ENCODE assay signal across 8 cellular contexts in genomic region chr3:98039322-98040024, GRCh38. TPM values are rescaled to one million over a fixed set of nuclear protein-coding genes. Genes with fewer than 3 reads are reported as not detected.
DNase-seq lines count a peak whose midpoint lies in the region; TF ChIP-seq lines count a peak whose summit lies in the region.

No MANE protein-coding gene starts in this region.

- peaks cover 15% of the 10 kb centered on the region for H3K4me1 Mint-ChIP-seq in activated T-helper 2 cell treated with anti-CD3 and anti-CD28 coated beads, Interferon-gamma antibody, Interleukin-2, Interleukin-4, amounts not matched to agents 10 μg/mL and 5 μg/mL and 100 μg/mL, durations not matched to agents 14 hours and 24 hours and 36 hours (ENCODE audit: low read depth)

- H3K9me3 ChIP-seq in neutrophil, result no peaks in the 10 kb centered on the region

- H3K27me3 Mint-ChIP-seq in activated T-helper 2 cell treated with anti-CD3 and anti-CD28 coated beads, Interferon-gamma antibody, Interleukin-2, Interleukin-4, amounts not matched to agents 10 μg/mL and 5 μg/mL and 100 μg/mL, durations not matched to agents 14 hours and 24 hours and 36 hours (ENCODE audit: low read depth), result peaks cover 27% of the 10 kb centered on the region

- H3K4me3 Mint-ChIP-seq in activated T-helper 2 cell treated with anti-CD3 and anti-CD28 coated beads, Interferon-gamma antibody, Interleukin-2, Interleukin-4, amounts not matched to agents 10 μg/mL and 5 μg/mL and 100 μg/mL, durations not matched to agents 14 hours and 24 hours and 36 hours (ENCODE audit: low read depth), result peak overlapping the region; percentile 85

- no peak overlapping the region for H3K27ac ChIP-seq in RWPE1
- no peak overlapping the region for H3K27ac ChIP-seq in neutrophil
- H3K27ac ChIP-seq in substantia nigra (ENCODE audit: low read depth, low read length, poor library complexity, severe bottlenecking), result no peak overlapping the region

- in situ Hi-C loops in G401 (cut with HindIII; ENCODE audit: low sequenced_read_pairs), result no loop called here

- peaks cover 0 to 5% of the 10 kb centered on the region in 2 experiments for H3K4me1 ChIP-seq in neutrophil (ENCODE audit: control insufficient read depth in 1 of 2, insufficient read depth in 1 of 2, low read depth in 1 of 2, low read length in 1 of 2)

- H3K36me3 ChIP-seq in H7 (replicated peaks; ENCODE audit: control insufficient read depth, insufficient read depth, low read length), result no peaks in the 10 kb centered on the region
- H3K36me3 ChIP-seq in neutrophil, result no peaks in the 10 kb centered on the region

- H3K9me3 Mint-ChIP-seq in activated T-helper 2 cell treated with anti-CD3 and anti-CD28 coated beads, Interferon-gamma antibody, Interleukin-2, Interleukin-4, amounts not matched to agents 10 μg/mL and 5 μg/mL and 100 μg/mL, durations not matched to agents 14 hours and 24 hours and 36 hours, result peaks cover 11% of the 10 kb centered on the region

- intact Hi-C loops in activated T-helper 2 cell treated with anti-CD3 and anti-CD28 coated beads, Interferon-gamma antibody, Interleukin-2, Interleukin-4, amounts not matched to agents 10 μg/mL and 5 μg/mL and 100 μg/mL, durations not matched to agents 14 hours and 24 hours and 36 hours (cut with micrococcal nuclease), result loop anchor here (1.0 to 5.0 kb wide), 8 partner anchors 67 to 777 kb away; partner anchors contain the start of genes CLDND1, CPOX and RIOX2

- H3K27me3 ChIP-seq in H7 (ENCODE audit: control insufficient read depth, insufficient read depth, low read length) (no peaks in the 10 kb centered on the region), neutrophil (peaks cover 27% of the 10 kb centered on the region)

- POLR2A ChIA-PET in RWPE1 (lab: Yijun Ruan, JAX; ENCODE audit: low non-redundant PET), result no interaction called here

- peak; percentile 81 for DNase-seq in G401 (ENCODE audit: low spot score)
- peak; percentile 16 for DNase-seq in H7
- peak; percentile 85 for DNase-seq in LNCaP clone FGC (ENCODE audit: low read depth)
- peak; percentile 55 for DNase-seq in RWPE1 (ENCODE audit: low spot score)
- peak; percentile 77 for DNase-seq in activated T-helper 2 cell treated with anti-CD3 and anti-CD28 coated beads, Interferon-gamma antibody, Interleukin-2, Interleukin-4, amounts not matched to agents 10 μg/mL and 5 μg/mL and 100 μg/mL, durations not matched to agents 14 hours and 24 hours and 36 hours (ENCODE audit: low spot score)
- DNase-seq in fibroblast of villous mesenchyme (ENCODE audit: low read depth), result peak; percentile 87
- DNase-seq in substantia nigra (lab: John Stamatoyannopoulos, UW), result peak in 41 of 49 donors; percentile 0 to 80 (median 44)

- peak overlapping the region; percentile 93 for H3K27ac Mint-ChIP-seq in activated T-helper 2 cell treated with anti-CD3 and anti-CD28 coated beads, Interferon-gamma antibody, Interleukin-2, Interleukin-4, amounts not matched to agents 10 μg/mL and 5 μg/mL and 100 μg/mL, durations not matched to agents 14 hours and 24 hours and 36 hours

- H3K36me3 Mint-ChIP-seq in activated T-helper 2 cell treated with anti-CD3 and anti-CD28 coated beads, Interferon-gamma antibody, Interleukin-2, Interleukin-4, amounts not matched to agents 10 μg/mL and 5 μg/mL and 100 μg/mL, durations not matched to agents 14 hours and 24 hours and 36 hours (ENCODE audit: low read depth), result peaks cover 4% of the 10 kb centered on the region

- CTCF ChIA-PET in RWPE1 (lab: Yijun Ruan, JAX), result interaction anchor here (0.6 to 1.9 kb wide), 14 partner anchors 22 to 1024 kb away, joined by 3 to 8 read pairs (median 4); partner anchors contain the start of gene CPOX

- H3K4me3 ChIP-seq in H7 (ENCODE audit: insufficient read depth, low read depth, low read length), result peak overlapping the region; percentile 28; the same call in 1 of the 2 replicates
- peak overlapping the region; percentile 37 for H3K4me3 ChIP-seq in LNCaP clone FGC (ENCODE audit: low read depth, low read length)
- H3K4me3 ChIP-seq in fibroblast of villous mesenchyme (ENCODE audit: low read depth, low read length), result peak overlapping the region; percentile 59
- H3K4me3 ChIP-seq in neutrophil (ENCODE audit: low read depth in 1 of 2, low read length in 1 of 2), result no peak overlapping the region

- peak; percentile 88 for TF ChIP-seq CTCF in LNCaP clone FGC (IDR thresholded peaks at IDR 0.05; ENCODE audit: control insufficient read depth, extremely low read depth, insufficient read depth)
- peak; percentile 94 for TF ChIP-seq CTCF in RWPE1 (conservative IDR thresholded peaks at IDR 0.05; ENCODE audit: low read depth)
- TF ChIP-seq CTCF in fibroblast of villous mesenchyme (IDR thresholded peaks at IDR 0.05; ENCODE audit: insufficient read depth, low read depth, low read length), result peak; percentile 82
- peak; percentile 74 for TF ChIP-seq CTCF in neutrophil (IDR thresholded peaks at IDR 0.05)

RNA-seq across cellular contexts. Expression of gene GABRR3, which starts 4.4 kb away (rescaled TPM):
- total RNA-seq in G401 (2014; rRNA removed; shearing (Covaris generic)), result not detected in 2 replicates
- total RNA-seq in H7 (2014; rRNA removed; shearing (Covaris generic)), result not detected in 2 replicates
- total RNA-seq in activated T-helper 2 cell treated with anti-CD3 and anti-CD28 coated beads, Interferon-gamma antibody, Interleukin-2, Interleukin-4, amounts not matched to agents 10 μg/mL and 5 μg/mL and 100 μg/mL, durations not matched to agents 14 hours and 24 hours and 36 hours, result not detected in 2 replicates
- not detected in 2 replicates for total RNA-seq in fibroblast of villous mesenchyme

RNA-seq across cellular contexts. Expression of gene OR5AC2, which starts 47.5 kb away (rescaled TPM):
- total RNA-seq in G401 (2014; rRNA removed; shearing (Covaris generic)), result not detected in 2 replicates
- not detected in 2 replicates for total RNA-seq in H7 (2014; rRNA removed; shearing (Covaris generic))
- total RNA-seq in activated T-helper 2 cell treated with anti-CD3 and anti-CD28 coated beads, Interferon-gamma antibody, Interleukin-2, Interleukin-4, amounts not matched to agents 10 μg/mL and 5 μg/mL and 100 μg/mL, durations not matched to agents 14 hours and 24 hours and 36 hours, result not detected in 2 replicates
- not detected in 2 replicates for total RNA-seq in fibroblast of villous mesenchyme

Comparison
In these comparisons a context has a peak if more than half of its experiments do, and no peak if none do; other contexts are left out.
1. DNase-seq: peak in every context shown above with its lines; median percentile 87 in fibroblast of villous mesenchyme; 85 in LNCaP clone FGC; 81 in G401; 77 in activated T-helper 2 cell treated with anti-CD3 and anti-CD28 coated beads, Interferon-gamma antibody, Interleukin-2, Interleukin-4, amounts not matched to agents 10 μg/mL and 5 μg/mL and 100 μg/mL, durations not matched to agents 14 hours and 24 hours and 36 hours; 55 in RWPE1; 44 in substantia nigra; 16 in H7.
2. H3K4me3 ChIP-seq: peak in H7 (single experiment), LNCaP clone FGC (single experiment) and fibroblast of villous mesenchyme (single experiment); none in neutrophil (0 of 2).
3. Peak in every context shown above with its lines, with median percentiles within 50 percentile points of each other: CTCF ChIP-seq.